ENCODE assay signal across 9 cellular contexts in genomic region chr4:17385403-17385802, GRCh38.
DNase-seq lines count a peak whose midpoint lies in the region; ATAC-seq and TF ChIP-seq lines count a peak whose summit lies in the region.
"Had no signal": no experiment of that assay in that cellular context is flagged by ENCODE, and none has a peak within 500 bp of the region (broad histone marks: within the 10 kb centered on the region; RNA-seq: fewer than 3 reads in every experiment).

No MANE protein-coding gene starts in this region.

- no peaks in the 10 kb centered on the region for H3K9me3 ChIP-seq in aorta (ENCODE audit: control insufficient read depth, low read length)

- no peak overlapping the region for H3K4me3 Mint-ChIP-seq in activated naive CD4-positive, alpha-beta T cell treated with anti-CD3 and anti-CD28 coated beads, Interleukin-2, amount 10 ng/mL, durations not matched to agents 7 days and 5 days
- H3K4me3 Mint-ChIP-seq: naive B cell had no signal

- ATAC-seq in HG02642 (IDR thresholded peaks at IDR 0.05; ENCODE audit: poor library complexity, unreplicated experiment) (peak; percentile 72), left ventricle myocardium superior (peak; percentile 50), aorta (ENCODE audit: low FRiP score) (no peak)

- H3K36me3 ChIP-seq in aorta (ENCODE audit: control insufficient read depth in 1 of 2, insufficient read depth in 2 of 2, low read length in 1 of 2) = no peaks in the 10 kb centered on the region

- 21 to 29% methylated on average over 2 of the region's 2 CpGs for WGBS in aorta, 2 donors

- CTCF ChIA-PET in activated naive CD4-positive, alpha-beta T cell treated with anti-CD3 and anti-CD28 coated beads, Interleukin-2, amount 10 ng/mL, durations not matched to agents 7 days and 5 days (lab: Charles Lee) = interaction anchor here (1.0 kb wide), 1 partner anchor 62 kb away, joined by 4 read pairs; no protein-coding TSS in a partner anchor
- CTCF ChIA-PET in RWPE1 (lab: Yijun Ruan, JAX) = no interaction called here

- no peaks in the 10 kb centered on the region for H3K4me1 ChIP-seq in aorta (ENCODE audit: control insufficient read depth in 1 of 2, insufficient read depth in 2 of 2, low read length in 2 of 2)

- no peaks in the 10 kb centered on the region for H3K36me3 Mint-ChIP-seq in activated naive CD4-positive, alpha-beta T cell treated with anti-CD3 and anti-CD28 coated beads, Interleukin-2, amount 10 ng/mL, durations not matched to agents 7 days and 5 days
- H3K36me3 Mint-ChIP-seq: naive B cell had no signal

- peaks cover 0 to 1% of the 10 kb centered on the region in 2 donors for H3K27me3 ChIP-seq in aorta (ENCODE audit: control insufficient read depth in 1 of 2, insufficient read depth in 2 of 2, low read length in 1 of 2)

- intact Hi-C loops in left ventricle myocardium superior (cut with micrococcal nuclease) (no loop called here), aorta (cut with DNase I) (no loop called here)

- H3K27ac ChIP-seq in RWPE1 = no peak overlapping the region
- H3K27ac ChIP-seq in aorta (ENCODE audit: low read depth in 1 of 2, low read length in 2 of 2) = no peak overlapping the region

- peak; percentile 40 for DNase-seq in activated naive CD4-positive, alpha-beta T cell treated with anti-CD3 and anti-CD28 coated beads, Interleukin-2, amount 10 ng/mL, durations not matched to agents 7 days and 5 days
- no peak for DNase-seq in activated naive CD4-positive, alpha-beta T cell (lab: John Stamatoyannopoulos, UW)
- DNase-seq in RWPE1 (ENCODE audit: low spot score) = peak; percentile 3
- no peak for DNase-seq in left ventricle myocardium superior
- no peak for DNase-seq in aorta
- DNase-seq in activated CD8-positive, alpha-beta memory T cell treated with anti-CD3 and anti-CD28 coated beads for 24 hours = no peak
- no peak for DNase-seq in cerebellar nuclear complex (lab: John Stamatoyannopoulos, UW)
- DNase-seq: naive B cell had no signal

- no peak overlapping the region for H3K4me3 ChIP-seq in aorta (ENCODE audit: low read length in 2 of 2)

- H3K4me1 Mint-ChIP-seq in activated naive CD4-positive, alpha-beta T cell treated with anti-CD3 and anti-CD28 coated beads, Interleukin-2, amount 10 ng/mL, durations not matched to agents 7 days and 5 days = peaks cover 14% of the 10 kb centered on the region

- peak overlapping the region; percentile 35 for H3K27ac Mint-ChIP-seq in activated naive CD4-positive, alpha-beta T cell treated with anti-CD3 and anti-CD28 coated beads, Interleukin-2, amount 10 ng/mL, durations not matched to agents 7 days and 5 days

- H3K27me3 Mint-ChIP-seq in activated naive CD4-positive, alpha-beta T cell treated with anti-CD3 and anti-CD28 coated beads, Interleukin-2, amount 10 ng/mL, durations not matched to agents 7 days and 5 days = no peaks in the 10 kb centered on the region

- peaks cover 4% of the 10 kb centered on the region for H3K9me3 Mint-ChIP-seq in activated naive CD4-positive, alpha-beta T cell treated with anti-CD3 and anti-CD28 coated beads, Interleukin-2, amount 10 ng/mL, durations not matched to agents 7 days and 5 days

- POLR2A ChIA-PET in RWPE1 (lab: Yijun Ruan, JAX; ENCODE audit: low non-redundant PET) = no interaction called here

- no peak for TF ChIP-seq CTCF in RWPE1 (conservative IDR thresholded peaks at IDR 0.05; ENCODE audit: low read depth)

Comparison
In these comparisons a context has a peak if more than half of its experiments do, and no peak if none do; other contexts are left out.
1. DNase-seq: peak in activated naive CD4-positive, alpha-beta T cell treated with anti-CD3 and anti-CD28 coated beads, Interleukin-2, amount 10 ng/mL, durations not matched to agents 7 days and 5 days (single experiment) and RWPE1 (single experiment); none in activated naive CD4-positive, alpha-beta T cell (0 of 4), left ventricle myocardium superior (single experiment), aorta (0 of 2), activated CD8-positive, alpha-beta memory T cell treated with anti-CD3 and anti-CD28 coated beads for 24 hours (single experiment) and cerebellar nuclear complex (0 of 2).